6 cellular contexts compared by ENCODE assay signal in the genomic region with DNA sequence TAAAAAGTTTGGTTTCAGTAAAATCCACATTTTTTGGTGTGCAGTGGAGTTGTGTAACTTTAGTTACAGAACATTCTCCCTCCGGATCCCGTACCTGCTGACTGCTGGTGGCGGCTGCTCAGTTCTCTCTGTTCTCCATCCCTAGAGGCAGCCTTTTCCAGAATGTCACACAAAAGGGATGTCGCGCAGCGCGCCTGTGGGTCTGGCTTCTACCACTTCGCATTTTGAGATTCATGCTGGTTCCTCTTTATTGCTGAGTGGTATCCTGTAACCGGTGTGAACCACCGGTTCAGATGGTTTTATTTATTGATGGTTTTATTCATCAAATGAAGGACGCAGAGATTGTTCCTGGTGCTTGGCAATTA. TPM values are rescaled to one million over a fixed set of nuclear protein-coding genes. Genes with fewer than 3 reads are reported as not detected.
DNase-seq lines count a peak whose midpoint lies in the region; ATAC-seq, FAIRE-seq and TF ChIP-seq lines count a peak whose summit lies in the region.

No MANE protein-coding gene starts in this region.

- peak overlapping the region; percentile 35 for H3K4me2 ChIP-seq in keratinocyte (ENCODE audit: control insufficient read depth, extremely low read depth, insufficient read depth, low read depth, low read length)

- peaks cover 17% of the 10 kb centered on the region for H3K4me1 ChIP-seq in keratinocyte (ENCODE audit: control insufficient read depth, extremely low read depth, insufficient read depth, low read length)

- FAIRE-seq in keratinocyte (lab: Jason Lieb, UNC) = no peak

- no peak overlapping the region for H3K27ac ChIP-seq in keratinocyte (ENCODE audit: control insufficient read depth, insufficient read depth, low read length)

- no peaks in the 10 kb centered on the region for H3K9me1 ChIP-seq in keratinocyte (ENCODE audit: control insufficient read depth, extremely low read depth, insufficient read depth, low read length)

- dilution Hi-C loops in keratinocyte (cut with MboI; ENCODE audit: extremely low pct_ligation_motif_present, low sequenced_read_pairs) = no loop called here

- H3K9me3 ChIP-seq in keratinocyte (ENCODE audit: control insufficient read depth, low read depth, low read length) = no peaks in the 10 kb centered on the region

- H3K79me2 ChIP-seq in keratinocyte (ENCODE audit: control insufficient read depth, insufficient read depth, low read length) = no peaks in the 10 kb centered on the region

- ATAC-seq in HG03175 (IDR thresholded peaks at IDR 0.05; ENCODE audit: unreplicated experiment) (no peak), GM18511 (IDR thresholded peaks at IDR 0.05; ENCODE audit: unreplicated experiment) (no peak), GM21737 (IDR thresholded peaks at IDR 0.05; ENCODE audit: unreplicated experiment) (no peak)

- H3K27me3 ChIP-seq in keratinocyte (ENCODE audit: control insufficient read depth, extremely low read depth, insufficient read depth, low read length) = no peaks in the 10 kb centered on the region

- peaks cover 0 to 3% of the 10 kb centered on the region in 2 experiments for H3K36me3 ChIP-seq in keratinocyte (ENCODE audit: control insufficient read depth in 2 of 2, extremely low read depth in 1 of 2, insufficient read depth in 2 of 2, low read length in 2 of 2)

- H3K9ac ChIP-seq in keratinocyte (ENCODE audit: control insufficient read depth, extremely low read depth, insufficient read depth, low read length) = no peak overlapping the region

- no peak overlapping the region for H2AFZ ChIP-seq in keratinocyte (ENCODE audit: control insufficient read depth, low read length)

- TF ChIP-seq CTCF in keratinocyte (optimal IDR thresholded peaks at IDR 0.05 in 1 of 3, IDR thresholded peaks at IDR 0.05 in 1 of 3, conservative IDR thresholded peaks at IDR 0.05 in 1 of 3; ENCODE audit: extremely low read depth in 1 of 3, insufficient read depth in 2 of 3, low read length in 3 of 3) = no peak

- no peak overlapping the region for H3K4me3 ChIP-seq in keratinocyte (ENCODE audit: control insufficient read depth in 2 of 3, extremely low read depth in 1 of 3, insufficient read depth in 2 of 3, low read depth in 1 of 3, low read length in 3 of 3)

- no peaks in the 10 kb centered on the region for H4K20me1 ChIP-seq in keratinocyte (ENCODE audit: control insufficient read depth, extremely low read depth, insufficient read depth, low read length)

- DNase-seq in COR-L47 (lab: John Stamatoyannopoulos, UW) (peak; percentile 43), NOMO-1 treated with DMSO at 0.1 percent for 48 hours (lab: John Stamatoyannopoulos, UW; ENCODE audit: unreplicated experiment) (peak; percentile 71), keratinocyte (ENCODE audit: low read depth, low spot score) (no peak)

RNA-seq across cellular contexts. Expression of a gene that starts 1.0 kb away (rescaled TPM):
- 2.6 to 3.0 TPM (median 2.7 TPM) in 3 replicates for polyA plus RNA-seq in keratinocyte
- 4.5 TPM for polyA plus RNA-seq in keratinocyte (2011; ENCODE audit: low read depth)
- polyA plus RNA-seq in keratinocyte (2011; cell fraction: cytosol; rRNA removed) = 0.57 and 3.6 TPM in 2 replicates
- 6.7 and 9.0 TPM in 2 replicates for polyA plus RNA-seq in keratinocyte (2011; cell fraction: nucleus; rRNA removed)
- 2.2 and 5.1 TPM in 2 replicates for polyA plus RNA-seq in keratinocyte (2012; ENCODE audit: low replicate concordance)
- 1.3 to 7.9 TPM (median 1.5 TPM) in 3 replicates for polyA minus RNA-seq in keratinocyte
- polyA minus RNA-seq in keratinocyte (2011; cell fraction: cytosol; rRNA and poly(A)+ RNA removed) = 3.3 TPM
- polyA minus RNA-seq in keratinocyte (2011; cell fraction: nucleus; rRNA and poly(A)+ RNA removed) = 2.5 and 4.3 TPM in 2 replicates

RNA-seq across cellular contexts. Expression of a gene that starts 15.1 kb away (rescaled TPM):
- 7.1 to 11.5 TPM (median 8.8 TPM) in 3 replicates for polyA plus RNA-seq in keratinocyte
- 4.3 TPM for polyA plus RNA-seq in keratinocyte (2011; ENCODE audit: low read depth)
- 2.7 and 5.9 TPM in 2 replicates for polyA plus RNA-seq in keratinocyte (2011; cell fraction: cytosol; rRNA removed)
- polyA plus RNA-seq in keratinocyte (2011; cell fraction: nucleus; rRNA removed) = 60.1 and 68.9 TPM in 2 replicates
- polyA plus RNA-seq in keratinocyte (2012; ENCODE audit: low replicate concordance) = 7.4 and 13.0 TPM in 2 replicates
- 5.5 to 8.6 TPM (median 7.7 TPM) in 3 replicates for polyA minus RNA-seq in keratinocyte
- polyA minus RNA-seq in keratinocyte (2011; cell fraction: cytosol; rRNA and poly(A)+ RNA removed) = 8.2 TPM
- polyA minus RNA-seq in keratinocyte (2011; cell fraction: nucleus; rRNA and poly(A)+ RNA removed) = 18.8 and 20.6 TPM in 2 replicates

RNA-seq across cellular contexts. Expression of a gene that starts 15.4 kb away (rescaled TPM):
- polyA plus RNA-seq in keratinocyte = 99.5 to 171 TPM (median 109 TPM) in 3 replicates
- 100 TPM for polyA plus RNA-seq in keratinocyte (2011; ENCODE audit: low read depth)
- polyA plus RNA-seq in keratinocyte (2011; cell fraction: cytosol; rRNA removed) = 123 and 134 TPM in 2 replicates
- 38.5 and 77.5 TPM in 2 replicates for polyA plus RNA-seq in keratinocyte (2011; cell fraction: nucleus; rRNA removed)
- polyA plus RNA-seq in keratinocyte (2012; ENCODE audit: low replicate concordance) = 96.5 and 141 TPM in 2 replicates
- 2.4 to 24.7 TPM (median 18.3 TPM) in 3 replicates for polyA minus RNA-seq in keratinocyte
- polyA minus RNA-seq in keratinocyte (2011; cell fraction: cytosol; rRNA and poly(A)+ RNA removed) = 8.6 TPM
- 4.9 and 12.4 TPM in 2 replicates for polyA minus RNA-seq in keratinocyte (2011; cell fraction: nucleus; rRNA and poly(A)+ RNA removed)

RNA-seq across cellular contexts. Expression of a gene that starts 57.7 kb away (rescaled TPM):
- 0.16 to 0.54 TPM (median 0.40 TPM) in 3 replicates for polyA plus RNA-seq in keratinocyte
- not detected for polyA plus RNA-seq in keratinocyte (2011; ENCODE audit: low read depth)
- polyA plus RNA-seq in keratinocyte (2011; cell fraction: cytosol; rRNA removed) = 0.13 and 0.43 TPM in 2 replicates
- 0.31 and 0.40 TPM in 2 replicates for polyA plus RNA-seq in keratinocyte (2011; cell fraction: nucleus; rRNA removed)
- 0.44 and 0.45 TPM in 2 replicates for polyA plus RNA-seq in keratinocyte (2012; ENCODE audit: low replicate concordance)
- 0.10 to 0.26 TPM in 2 of 3 replicates, not detected in the other for polyA minus RNA-seq in keratinocyte
- 6.1 TPM for polyA minus RNA-seq in keratinocyte (2011; cell fraction: cytosol; rRNA and poly(A)+ RNA removed)
- 0.54 and 0.95 TPM in 2 replicates for polyA minus RNA-seq in keratinocyte (2011; cell fraction: nucleus; rRNA and poly(A)+ RNA removed)

RNA-seq across cellular contexts. Expression of a gene that starts 58.4 kb away (rescaled TPM):
- polyA plus RNA-seq in keratinocyte = not detected in 3 replicates
- not detected for polyA plus RNA-seq in keratinocyte (2011; ENCODE audit: low read depth)
- not detected in 2 replicates for polyA plus RNA-seq in keratinocyte (2011; cell fraction: cytosol; rRNA removed)
- not detected in 2 replicates for polyA plus RNA-seq in keratinocyte (2011; cell fraction: nucleus; rRNA removed)
- polyA plus RNA-seq in keratinocyte (2012; ENCODE audit: low replicate concordance) = not detected in 2 replicates
- not detected in 3 replicates for polyA minus RNA-seq in keratinocyte
- not detected for polyA minus RNA-seq in keratinocyte (2011; cell fraction: cytosol; rRNA and poly(A)+ RNA removed)
- polyA minus RNA-seq in keratinocyte (2011; cell fraction: nucleus; rRNA and poly(A)+ RNA removed) = not detected in 2 replicates
